In the genomic region with DNA sequence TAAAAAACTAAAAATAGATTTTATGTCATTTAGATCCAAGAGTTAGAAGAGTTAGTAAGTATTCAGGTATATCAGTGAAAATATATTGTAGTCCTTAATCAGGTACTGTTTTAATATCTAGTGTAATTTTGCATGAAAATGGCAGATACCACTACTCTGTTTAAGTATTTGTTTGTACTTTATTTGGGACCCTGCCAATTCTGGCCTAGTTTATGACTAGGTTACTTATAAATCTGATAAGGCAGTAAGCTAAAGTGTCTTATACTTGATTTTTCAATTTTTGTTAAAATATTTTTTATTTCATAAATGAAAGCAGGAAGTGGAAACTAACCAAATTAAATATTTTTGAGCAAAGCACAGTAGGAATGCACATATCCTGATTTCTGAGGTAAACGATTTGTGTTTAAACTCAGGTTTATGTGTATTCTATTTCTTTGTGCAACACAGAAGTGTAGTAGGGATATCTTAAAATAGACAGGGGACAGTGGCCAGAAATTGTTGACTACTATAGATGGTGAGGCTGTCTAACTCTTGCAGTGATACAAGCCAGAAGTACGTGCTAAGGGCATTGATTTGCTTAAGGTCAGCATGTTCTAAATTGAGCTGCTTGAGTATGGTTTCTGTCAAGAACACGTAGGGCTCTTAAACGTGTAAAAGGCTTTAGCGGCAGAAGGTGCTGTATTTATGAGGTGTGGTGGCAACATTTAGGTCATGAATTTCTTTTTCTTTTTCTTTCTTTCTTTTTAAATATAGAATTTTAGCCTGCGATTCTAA, we compare ENCODE assay signal across 8 cellular contexts. TPM values are rescaled to one million over a fixed set of nuclear protein-coding genes. Genes with fewer than 3 reads are reported as not detected.
DNase-seq lines count a peak whose midpoint lies in the region; ATAC-seq, FAIRE-seq and TF ChIP-seq lines count a peak whose summit lies in the region.

No MANE protein-coding gene starts in this region.

- TF ChIP-seq CTCF in GM12878 (IDR thresholded peaks at IDR 0.05 in 2 of 3, conservative IDR thresholded peaks at IDR 0.05 in 1 of 3; ENCODE audit: control insufficient read depth in 2 of 3, extremely low read depth in 1 of 3, insufficient read depth in 1 of 3, low read depth in 3 of 3, low read length in 3 of 3) (no peak), parathyroid adenoma (IDR thresholded peaks at IDR 0.05) (no peak), Peyer's patch (IDR thresholded peaks at IDR 0.05) (no peak)

- no peak overlapping the region for H3K9ac ChIP-seq in GM12878 (ENCODE audit: control insufficient read depth, insufficient read depth, low read length)
- H3K9ac ChIP-seq in parathyroid adenoma = no peak overlapping the region

- H3K4me2 ChIP-seq in GM12878 (ENCODE audit: control insufficient read depth, insufficient read depth) (peak overlapping the region; percentile 2; the same call in 1 of the 2 replicates), parathyroid adenoma (ENCODE audit: low read length) (peak overlapping the region; percentile 45)

- H3K4me3 ChIP-seq in GM12878 (no peak overlapping the region), parathyroid adenoma (ENCODE audit: low read depth, low read length) (peak overlapping the region; percentile 22), Peyer's patch (no peak overlapping the region)

- no peaks in the 10 kb centered on the region; the same call in 2 of the 3 replicates for H3K9me3 ChIP-seq in GM12878 (replicated peaks; ENCODE audit: control insufficient read depth, insufficient read depth, low read length)
- no peaks in the 10 kb centered on the region for H3K9me3 ChIP-seq in parathyroid adenoma (ENCODE audit: control insufficient read depth, low read length)
- H3K9me3 ChIP-seq in Peyer's patch = no peaks in the 10 kb centered on the region

- TF ChIP-seq POLR2A in GM12878 (IDR thresholded peaks at IDR 0.05; ENCODE audit: low read depth, low read length) (no peak), Peyer's patch (IDR thresholded peaks at IDR 0.05) (no peak)

- in situ Hi-C loops in GM12878 (cut with MboI) = no loop called here

- CTCF ChIA-PET in GM12878 (lab: Yijun Ruan, JAX) = interaction anchor here (0.6 to 1.7 kb wide), 5 partner anchors 9 to 30 kb away, joined by 3 read pairs; no protein-coding TSS in a partner anchor

- WGBS in GM12878 (ENCODE audit: insufficient coverage, insufficient replicate concordance, low lambda C conversion rate, missing lambda C conversion rate) = 1% methylated on average over 6 of the region's 6 CpGs

- H3K27ac Mint-ChIP-seq in activated T-helper 1 cell treated with anti-CD3 and anti-CD28 coated beads, Interleukin-12 subunit alpha, Interleukin-12 subunit beta, Interleukin-2, Interleukin-4 antibody, amounts not matched to agents 30 ng/mL and 10 ng/mL and 1 ng/mL, durations not matched to agents 14 hours and 24 hours and 36 hours = no peak overlapping the region

- RAD21 ChIA-PET in GM12878 (lab: Charles Lee; ENCODE audit: unreplicated experiment) = interaction anchor here (0.7 to 1.3 kb wide), 3 partner anchors 22 to 31 kb away, joined by 3 read pairs; no protein-coding TSS in a partner anchor

- no TSS peak for BruUV-seq in GM12878 (replicated peaks; lab: Mats Ljungman, UMichigan)

- peak; percentile 64 for DNase-seq in GM12878 (ENCODE audit: low read depth, low spot score)
- DNase-seq in Peyer's patch = no peak
- DNase-seq in stimulated activated CD4-positive, alpha-beta T cell treated with anti-CD3 and anti-CD28 coated beads, Interleukin-1b, Interleukin-23, amount 100 ng/mL, for 48 hours = no peak
- DNase-seq in activated T-helper 1 cell treated with anti-CD3 and anti-CD28 coated beads, Interleukin-12 subunit alpha, Interleukin-12 subunit beta, Interleukin-2, Interleukin-4 antibody, amounts not matched to agents 30 ng/mL and 10 ng/mL and 1 ng/mL, durations not matched to agents 14 hours and 24 hours and 36 hours (ENCODE audit: low spot score) = no peak
- DNase-seq in medulla oblongata (ENCODE audit: extremely low spot score) = no peak

- no peak for FAIRE-seq in GM12878 (lab: Jason Lieb, UNC)

- H3K79me2 ChIP-seq in GM12878 (ENCODE audit: control insufficient read depth, insufficient read depth, low read length) = peaks cover 25% of the 10 kb centered on the region
- peaks cover 23% of the 10 kb centered on the region for H3K79me2 ChIP-seq in parathyroid adenoma

- H2AFZ ChIP-seq in GM12878 (ENCODE audit: control insufficient read depth, low read depth, low read length) (no peak overlapping the region), parathyroid adenoma (no peak overlapping the region)

- H3K27ac ChIP-seq in GM12878 (ENCODE audit: control insufficient read depth, insufficient read depth) = peak overlapping the region; percentile 17; the same call in 1 of the 2 replicates
- peak overlapping the region; percentile 29 for H3K27ac ChIP-seq in parathyroid adenoma
- peak overlapping the region in 1 of 4 donors; percentile 60 for H3K27ac ChIP-seq in Peyer's patch

- H3K9me3 Mint-ChIP-seq in activated T-helper 1 cell treated with anti-CD3 and anti-CD28 coated beads, Interleukin-12 subunit alpha, Interleukin-12 subunit beta, Interleukin-2, Interleukin-4 antibody, amounts not matched to agents 30 ng/mL and 10 ng/mL and 1 ng/mL, durations not matched to agents 14 hours and 24 hours and 36 hours = no peaks in the 10 kb centered on the region

- SMC1A ChIA-PET in GM12878 (lab: Charles Lee; ENCODE audit: uncharacterized antibody, unreplicated experiment) = interaction anchor here (0.5 to 3.2 kb wide), 6 partner anchors 17 to 169 kb away, joined by 3 to 13 read pairs (median 4); no protein-coding TSS in a partner anchor

- no peaks in the 10 kb centered on the region for H4K20me1 ChIP-seq in GM12878 (ENCODE audit: control insufficient read depth, insufficient read depth)

- H3K36me3 ChIP-seq in GM12878 (ENCODE audit: control insufficient read depth in 2 of 2, insufficient read depth in 2 of 2, low read length in 1 of 2) (peaks cover 0 to 7% of the 10 kb centered on the region in 2 experiments; a peak in 2 of 4 replicates), parathyroid adenoma (ENCODE audit: control insufficient read depth, insufficient read depth, low read length) (no peaks in the 10 kb centered on the region), Peyer's patch (peaks cover 0 to 22% (median 0%) of the 10 kb centered on the region in 3 donors)

- H3K4me3 Mint-ChIP-seq in activated T-helper 1 cell treated with anti-CD3 and anti-CD28 coated beads, Interleukin-12 subunit alpha, Interleukin-12 subunit beta, Interleukin-2, Interleukin-4 antibody, amounts not matched to agents 30 ng/mL and 10 ng/mL and 1 ng/mL, durations not matched to agents 14 hours and 24 hours and 36 hours = no peak overlapping the region

- peak; percentile 23 to 41; a peak in 2 of 4 replicates for TF ChIP-seq EP300 in GM12878 (IDR thresholded peaks at IDR 0.05; ENCODE audit: borderline replicate concordance in 1 of 2, control insufficient read depth in 1 of 2, low read depth in 2 of 2, low read length in 2 of 2)

- intact Hi-C loops in GM12878 (cut with micrococcal nuclease; ENCODE audit: unreplicated experiment) = no loop called here
- intact Hi-C loops in activated T-helper 1 cell treated with anti-CD3 and anti-CD28 coated beads, Interleukin-12 subunit alpha, Interleukin-12 subunit beta, Interleukin-2, Interleukin-4 antibody, amounts not matched to agents 30 ng/mL and 10 ng/mL and 1 ng/mL, durations not matched to agents 14 hours and 24 hours and 36 hours (cut with micrococcal nuclease) = no loop called here

- peak; percentile 96 for ATAC-seq in GM18867 (IDR thresholded peaks at IDR 0.05; ENCODE audit: unreplicated experiment)
- peak; percentile 97 for ATAC-seq in HG02763 (IDR thresholded peaks at IDR 0.05; ENCODE audit: unreplicated experiment)
- ATAC-seq in GM12878 = peak; percentile 93

- TF ChIP-seq RAD21 in GM12878 (IDR thresholded peaks at IDR 0.05; ENCODE audit: insufficient read depth, low read depth, low read length) = no peak

- peaks cover 5% of the 10 kb centered on the region for H3K4me1 Mint-ChIP-seq in activated T-helper 1 cell treated with anti-CD3 and anti-CD28 coated beads, Interleukin-12 subunit alpha, Interleukin-12 subunit beta, Interleukin-2, Interleukin-4 antibody, amounts not matched to agents 30 ng/mL and 10 ng/mL and 1 ng/mL, durations not matched to agents 14 hours and 24 hours and 36 hours (ENCODE audit: low read depth)

- peaks cover 16% of the 10 kb centered on the region for H3K36me3 Mint-ChIP-seq in activated T-helper 1 cell treated with anti-CD3 and anti-CD28 coated beads, Interleukin-12 subunit alpha, Interleukin-12 subunit beta, Interleukin-2, Interleukin-4 antibody, amounts not matched to agents 30 ng/mL and 10 ng/mL and 1 ng/mL, durations not matched to agents 14 hours and 24 hours and 36 hours (ENCODE audit: low read depth)

- no peaks in the 10 kb centered on the region for H3K27me3 Mint-ChIP-seq in activated T-helper 1 cell treated with anti-CD3 and anti-CD28 coated beads, Interleukin-12 subunit alpha, Interleukin-12 subunit beta, Interleukin-2, Interleukin-4 antibody, amounts not matched to agents 30 ng/mL and 10 ng/mL and 1 ng/mL, durations not matched to agents 14 hours and 24 hours and 36 hours (ENCODE audit: insufficient read depth)

- POLR2A ChIA-PET in GM12878 (lab: Charles Lee) = interaction anchor here (0.6 to 1.4 kb wide), 3 partner anchors 9 to 1971 kb away, joined by 3 to 5 read pairs (median 3); no protein-coding TSS in a partner anchor

- no peaks in the 10 kb centered on the region; the same call in 1 of the 2 replicates for H3K4me1 ChIP-seq in GM12878 (ENCODE audit: control insufficient read depth, insufficient read depth, low read length)
- peaks cover 7% of the 10 kb centered on the region for H3K4me1 ChIP-seq in parathyroid adenoma
- H3K4me1 ChIP-seq in Peyer's patch = peaks cover 0 to 18% (median 0%) of the 10 kb centered on the region in 4 donors

- H3K27me3 ChIP-seq in GM12878 (replicated peaks in 1 of 2; ENCODE audit: control insufficient read depth in 2 of 2, insufficient read depth in 2 of 2, low read length in 1 of 2) = no peaks in the 10 kb centered on the region
- H3K27me3 ChIP-seq in parathyroid adenoma (ENCODE audit: control insufficient read depth, insufficient read depth, low read length) = no peaks in the 10 kb centered on the region
- H3K27me3 ChIP-seq in Peyer's patch = no peaks in the 10 kb centered on the region

RNA-seq across cellular contexts. Expression of gene HIPK3, which starts 34.0 kb away (rescaled TPM):
- 54.4 and 55.2 TPM in 2 replicates for total RNA-seq in GM12878 (2013; cell fraction: nucleolus; rRNA removed)
- total RNA-seq in GM12878 (2014; rRNA removed) = 18.0 and 19.6 TPM in 2 replicates
- 17.8 and 18.0 TPM in 2 replicates for total RNA-seq in GM12878 (2014; rRNA removed; fragmentation: Illumina TruSeq; extraction: Trizol)
- 26.5 and 26.6 TPM in 2 replicates for total RNA-seq in GM12878 (2021)
- polyA plus RNA-seq in GM12878 (2011; ENCODE audit: low read depth) = 6.5 TPM
- polyA plus RNA-seq in GM12878 (2011; rRNA removed) = 25.6 and 30.8 TPM in 2 replicates
- 13.2 and 14.1 TPM in 2 replicates for polyA plus RNA-seq in GM12878 (2011; cell fraction: cytosol; rRNA removed)
- 17.5 and 20.7 TPM in 2 replicates for polyA plus RNA-seq in GM12878 (2011; cell fraction: nucleus; rRNA removed)
- 9.2 and 11.1 TPM in 2 replicates for polyA plus RNA-seq in GM12878 (2012)
- 14.5 and 19.0 TPM in 2 replicates for polyA plus RNA-seq in GM12878 (2014; fragmentation: Illumina TruSeq; extraction: Trizol)
- 1 to 10 TPM; 3.4 to 9.5 TPM for polyA plus RNA-seq in GM12878 (2014; fragmentation: Nextera tagmentation; extraction: Ambion mirVana)
- 8.1 and 9.3 TPM in 2 replicates for polyA plus RNA-seq in GM12878 (2014; rRNA removed)
- 10 to 100 TPM; 12.0 to 12.6 TPM for polyA plus RNA-seq in GM12878 (2016; fragmentation: Nextera tagmentation; extraction: Ambion mirVana)
- polyA minus RNA-seq in GM12878 (2011; rRNA and poly(A)+ RNA removed) = 69.8 and 103 TPM in 2 replicates
- polyA minus RNA-seq in GM12878 (2011; cell fraction: cytosol; rRNA and poly(A)+ RNA removed) = 31.3 and 37.4 TPM in 2 replicates
- polyA minus RNA-seq in GM12878 (2011; cell fraction: nucleus; rRNA and poly(A)+ RNA removed) = 18.3 and 20.6 TPM in 2 replicates
- total RNA-seq in Peyer's patch = 100 to 1,000 TPM in 1 of 4 donors, 10 to 100 TPM in 3; 87.8 to 123 (median 97.8) TPM
- total RNA-seq in activated T-helper 1 cell treated with anti-CD3 and anti-CD28 coated beads, Interleukin-12 subunit alpha, Interleukin-12 subunit beta, Interleukin-2, Interleukin-4 antibody, amounts not matched to agents 30 ng/mL and 10 ng/mL and 1 ng/mL, durations not matched to agents 14 hours and 24 hours and 36 hours = 37.7 and 38.8 TPM in 2 replicates
